ENCODE assay signal across 28 cellular contexts in the genomic region with DNA sequence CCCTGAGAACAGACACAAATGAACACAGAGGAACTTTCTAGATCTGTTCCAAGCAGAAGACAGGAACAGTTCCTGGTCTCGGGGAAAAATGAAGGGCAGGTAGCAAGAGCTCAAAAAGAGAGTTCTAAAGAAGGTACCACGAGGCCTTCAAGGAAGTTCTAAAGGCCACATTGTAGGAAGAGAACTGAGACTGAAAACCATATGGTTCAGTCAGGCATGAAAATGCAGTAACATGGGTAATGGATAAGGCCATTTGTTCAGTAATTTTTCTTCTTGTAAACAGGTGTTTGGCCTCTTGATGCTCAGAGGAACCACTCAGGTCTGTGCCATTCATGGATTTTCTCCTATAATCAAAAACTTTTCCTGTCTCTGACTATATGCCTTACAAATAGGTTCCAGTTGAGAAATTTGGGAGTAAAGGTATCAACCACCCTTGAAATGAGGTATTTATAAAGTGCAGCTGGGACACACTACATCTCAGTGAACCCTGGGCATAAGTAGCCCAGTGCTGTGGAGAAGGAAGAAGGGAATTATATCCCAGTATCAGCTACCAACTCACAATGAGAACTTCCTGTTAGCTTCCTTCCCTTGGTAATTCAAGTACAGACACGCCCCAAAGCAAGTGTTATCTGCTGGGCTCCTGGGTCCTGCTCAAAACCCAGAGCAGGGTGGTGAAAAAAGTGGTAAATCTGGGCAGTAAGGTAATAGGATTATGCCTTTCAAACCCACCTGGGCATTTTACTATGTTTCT.
"Had no signal": no experiment of that assay in that cellular context is flagged by ENCODE, and none has a peak within 500 bp of the region (broad histone marks: within the 10 kb centered on the region; RNA-seq: fewer than 3 reads in every experiment).

No MANE protein-coding gene starts in this region.

- H3K27me3 Mint-ChIP-seq: effector memory CD8-positive, alpha-beta T cell; naive thymus-derived CD4-positive, alpha-beta T cell; stimulated activated memory B cell treated with anti-CD40 and anti-IgM and Interleukin-4, amounts not matched to agents 10 μg/mL and 1 μg/mL and 100 μg/mL, for 72 hours had no signal

- H3K4me3 ChIP-seq: coronary artery, esophagus muscularis mucosa, gastroesophageal sphincter, heart left ventricle, hepatocyte, left lung, ovary, psoas muscle, sigmoid colon, spleen, thoracic aorta, transverse colon, upper lobe of right lung, uterus had no signal

- H3K4me2 ChIP-seq: hepatocyte had no signal

- H3K9me3 ChIP-seq: gastroesophageal sphincter, left lung, ovary, psoas muscle, sigmoid colon, thoracic aorta, transverse colon, upper lobe of right lung, uterus had no signal

- H3K36me3 ChIP-seq: esophagus muscularis mucosa, gastroesophageal sphincter, heart left ventricle, left lung, ovary, sigmoid colon, spleen, thoracic aorta, transverse colon, upper lobe of right lung, uterus had no signal

- H3K27me3 ChIP-seq: esophagus muscularis mucosa, foreskin keratinocyte, gastroesophageal sphincter, heart left ventricle, hepatocyte, left lung, ovary, sigmoid colon, spleen, transverse colon, upper lobe of right lung, uterus had no signal

- H3K27ac ChIP-seq: coronary artery, epithelial cell of prostate, esophagus muscularis mucosa, foreskin keratinocyte, gastroesophageal sphincter, heart left ventricle, hepatocyte, left lung, ovary, psoas muscle, sigmoid colon, spleen, thoracic aorta, transverse colon, upper lobe of right lung, uterus had no signal

- H3K4me1 Mint-ChIP-seq: mesothelial cell of epicardium; naive thymus-derived CD4-positive, alpha-beta T cell; nephron; stimulated activated memory B cell treated with anti-CD40 and anti-IgM and Interleukin-4, amounts not matched to agents 10 μg/mL and 1 μg/mL and 100 μg/mL, for 72 hours had no signal

- H3K36me3 Mint-ChIP-seq: mesothelial cell of epicardium; stimulated activated memory B cell treated with anti-CD40 and anti-IgM and Interleukin-4, amounts not matched to agents 10 μg/mL and 1 μg/mL and 100 μg/mL, for 72 hours had no signal

- H3K27ac Mint-ChIP-seq: effector memory CD8-positive, alpha-beta T cell; mesothelial cell of epicardium; naive thymus-derived CD4-positive, alpha-beta T cell; stimulated activated memory B cell treated with anti-CD40 and anti-IgM and Interleukin-4, amounts not matched to agents 10 μg/mL and 1 μg/mL and 100 μg/mL, for 72 hours had no signal

- H3K79me2 ChIP-seq: hepatocyte had no signal

- H2AFZ ChIP-seq: hepatocyte had no signal

- H3K4me3 Mint-ChIP-seq: effector memory CD8-positive, alpha-beta T cell; mesothelial cell of epicardium; naive thymus-derived CD4-positive, alpha-beta T cell; nephron; stimulated activated memory B cell treated with anti-CD40 and anti-IgM and Interleukin-4, amounts not matched to agents 10 μg/mL and 1 μg/mL and 100 μg/mL, for 72 hours had no signal

- H3K4me1 ChIP-seq: esophagus muscularis mucosa, foreskin keratinocyte, gastroesophageal sphincter, heart left ventricle, left lung, psoas muscle, sigmoid colon, spleen, transverse colon, upper lobe of right lung, uterus had no signal

- ATAC-seq: effector memory CD8-positive, alpha-beta T cell; gastroesophageal sphincter; heart left ventricle; left lung; naive thymus-derived CD4-positive, alpha-beta T cell; psoas muscle; right cardiac atrium; stimulated activated memory B cell treated with anti-CD40 and anti-IgM and Interleukin-4, amounts not matched to agents 10 μg/mL and 1 μg/mL and 100 μg/mL, for 72 hours; stimulated activated naive CD8-positive, alpha-beta T cell treated with anti-CD3 and anti-CD28 coated beads, Interleukin-15, Interleukin-2, amounts not matched to agents 100 U/mL and 50 U/mL, for 24 hours; upper lobe of right lung had no signal

- DNase-seq: effector memory CD8-positive, alpha-beta T cell; heart left ventricle; kidney; left lung; mesenchymal stem cell; naive thymus-derived CD4-positive, alpha-beta T cell; occipital lobe; ovary; posterior cingulate gyrus; psoas muscle; right cardiac atrium; sigmoid colon; spleen; stimulated activated CD4-positive, alpha-beta T cell treated with anti-CD3 and anti-CD28 coated beads, Interleukin-4, amount 100 ng/mL, for 4 hours; transverse colon; upper lobe of right lung; uterus had no signal
